Comparison of ENCODE assay signal across 8 cellular contexts in genomic region chr3:66997560-66998074, GRCh38. TPM values are rescaled to one million over a fixed set of nuclear protein-coding genes. Genes with fewer than 3 reads are reported as not detected.
DNase-seq lines count a peak whose midpoint lies in the region; ATAC-seq and TF ChIP-seq lines count a peak whose summit lies in the region.

No MANE protein-coding gene starts in this region.

- H3K27me3 Mint-ChIP-seq in T-helper 2 cell treated with Interferon-gamma antibody and Interleukin-4, amounts not matched to agents 5 μg/mL and 100 μg/mL, for 36 hours (ENCODE audit: low read depth) = peaks cover 24% of the 10 kb centered on the region

- peak overlapping the region; percentile 88 for H3K27ac Mint-ChIP-seq in T-helper 2 cell treated with Interferon-gamma antibody and Interleukin-4, amounts not matched to agents 5 μg/mL and 100 μg/mL, for 36 hours

- H3K4me1 ChIP-seq in skeletal muscle tissue (ENCODE audit: control insufficient read depth in 3 of 3, insufficient read depth in 3 of 3, low read length in 3 of 3) = peaks cover 11 to 15% (median 14%) of the 10 kb centered on the region in 3 donors

- H3K4me3 Mint-ChIP-seq in T-helper 2 cell treated with Interferon-gamma antibody and Interleukin-4, amounts not matched to agents 5 μg/mL and 100 μg/mL, for 36 hours = peak overlapping the region; percentile 86

- H3K9me3 ChIP-seq in WERI-Rb-1 (ENCODE audit: severe bottlenecking) = no peaks in the 10 kb centered on the region
- no peaks in the 10 kb centered on the region for H3K9me3 ChIP-seq in skeletal muscle tissue (ENCODE audit: control insufficient read depth in 3 of 3, low read length in 3 of 3)

- H3K4me3 ChIP-seq in WERI-Rb-1 (ENCODE audit: low read depth, low read length) (peak overlapping the region; percentile 43), foreskin fibroblast (ENCODE audit: low read depth in 1 of 2, low read length in 2 of 2) (peak overlapping the region; percentile 51 to 74), skeletal muscle tissue (ENCODE audit: low read length in 3 of 3) (peak overlapping the region; percentile 71 to 83 (median 76))

- H3K27me3 ChIP-seq in WERI-Rb-1 (ENCODE audit: insufficient read depth, low read depth, severe bottlenecking) = no peaks in the 10 kb centered on the region
- peaks cover 0 to 3% (median 0%) of the 10 kb centered on the region in 3 donors for H3K27me3 ChIP-seq in skeletal muscle tissue (ENCODE audit: control insufficient read depth in 3 of 3, insufficient read depth in 3 of 3, low read length in 3 of 3)

- no peak for ATAC-seq in HG03469 (IDR thresholded peaks at IDR 0.05; ENCODE audit: unreplicated experiment)
- no peak for ATAC-seq in GM21526 (IDR thresholded peaks at IDR 0.05; ENCODE audit: low FRiP score, unreplicated experiment)

- H3K4me1 Mint-ChIP-seq in T-helper 2 cell treated with Interferon-gamma antibody and Interleukin-4, amounts not matched to agents 5 μg/mL and 100 μg/mL, for 36 hours (ENCODE audit: low read depth) = peaks cover 21% of the 10 kb centered on the region

- H3K9ac ChIP-seq in skeletal muscle tissue (ENCODE audit: low read depth in 1 of 3, low read length in 3 of 3) = peak overlapping the region; percentile 50 to 71 (median 57)

- H3K36me3 ChIP-seq in WERI-Rb-1 (no peaks in the 10 kb centered on the region), skeletal muscle tissue (ENCODE audit: control insufficient read depth in 3 of 3, insufficient read depth in 3 of 3, low read length in 3 of 3) (no peaks in the 10 kb centered on the region)

- no peak for DNase-seq in T-helper 2 cell treated with Interferon-gamma antibody and Interleukin-4, amounts not matched to agents 5 μg/mL and 100 μg/mL, for 36 hours (ENCODE audit: low spot score)
- DNase-seq in T-helper 2 cell (no peak), WERI-Rb-1 (peak; percentile 10), foreskin fibroblast (peak in 1 of 2 donors; percentile 79), KG1 (lab: John Stamatoyannopoulos, UW) (no peak)

- no peaks in the 10 kb centered on the region for H3K9me3 Mint-ChIP-seq in T-helper 2 cell treated with Interferon-gamma antibody and Interleukin-4, amounts not matched to agents 5 μg/mL and 100 μg/mL, for 36 hours

- H3K27ac ChIP-seq in WERI-Rb-1 (no peak overlapping the region), skeletal muscle tissue (ENCODE audit: low read depth, low read length) (peak overlapping the region; percentile 59)

- peaks cover 4% of the 10 kb centered on the region for H3K36me3 Mint-ChIP-seq in T-helper 2 cell treated with Interferon-gamma antibody and Interleukin-4, amounts not matched to agents 5 μg/mL and 100 μg/mL, for 36 hours (ENCODE audit: low read depth)

- TF ChIP-seq CTCF in WERI-Rb-1 (IDR thresholded peaks at IDR 0.05; ENCODE audit: low read depth, low read length) = no peak
- no peak for TF ChIP-seq CTCF in foreskin fibroblast (IDR thresholded peaks at IDR 0.05; ENCODE audit: low read depth, low read length)

RNA-seq across cellular contexts. Expression of gene KBTBD8, which starts 0.5 kb away (rescaled TPM):
- total RNA-seq in skeletal muscle tissue = 3.1 TPM
